ENCODE assay signal across 8 cellular contexts in genomic region chr11:64186205-64187165, GRCh38. TPM values are rescaled to one million over a fixed set of nuclear protein-coding genes. Genes with fewer than 3 reads are reported as not detected.
A peak's percentile ranks its signal among the peaks of the same experiment; 100 is the strongest.
DNase-seq lines count a peak whose midpoint lies in the region; ATAC-seq lines count a peak whose summit lies in the region.

No MANE protein-coding gene starts in this region.

- no peak for ATAC-seq in stimulated activated naive CD8-positive, alpha-beta T cell treated with anti-CD3 and anti-CD28 coated beads, Interleukin-15, amount 100 ng/mL, for 72 hours
- no peak for ATAC-seq in GM18517 (IDR thresholded peaks at IDR 0.05; ENCODE audit: unreplicated experiment)

- peak overlapping the region; percentile 98 to 100 for H3K4me3 Mint-ChIP-seq in stimulated activated naive CD8-positive, alpha-beta T cell treated with anti-CD3 and anti-CD28 coated beads, Interleukin-15, amount 100 ng/mL, for 72 hours

- H3K4me1 Mint-ChIP-seq in stimulated activated naive CD8-positive, alpha-beta T cell treated with anti-CD3 and anti-CD28 coated beads, Interleukin-15, amount 100 ng/mL, for 72 hours = peaks cover 65% of the 10 kb centered on the region

- in situ Hi-C loops in ACHN (cut with HindIII; ENCODE audit: low pct_ligation_motif_present, low pct_unique_long_range_greater_than_20kb, low sequenced_read_pairs) = no loop called here

- peak; percentile 26 for DNase-seq in NCI-H748 (lab: John Stamatoyannopoulos, UW; ENCODE audit: unreplicated experiment)
- no peak for DNase-seq in NCI-H748 treated with DMSO at 0.1 percent for 48 hours (lab: John Stamatoyannopoulos, UW)
- peak; percentile 59 for DNase-seq in activated CD4-positive, alpha-beta T cell treated with anti-CD3 and anti-CD28 coated beads for 48 hours
- DNase-seq in globus pallidus (ENCODE audit: low spot score) = peak; percentile 52
- peak; percentile 63 to 81 for DNase-seq in stimulated activated naive CD8-positive, alpha-beta T cell treated with anti-CD3 and anti-CD28 coated beads, Interleukin-15, amount 100 ng/mL, for 72 hours
- DNase-seq in ACHN = no peak
- DNase-seq in ureter (ENCODE audit: low spot score) = no peak

- H3K9me3 Mint-ChIP-seq in stimulated activated naive CD8-positive, alpha-beta T cell treated with anti-CD3 and anti-CD28 coated beads, Interleukin-15, amount 100 ng/mL, for 72 hours = no peaks in the 10 kb centered on the region

- H3K27me3 Mint-ChIP-seq in stimulated activated naive CD8-positive, alpha-beta T cell treated with anti-CD3 and anti-CD28 coated beads, Interleukin-15, amount 100 ng/mL, for 72 hours = no peaks in the 10 kb centered on the region

- H3K27ac Mint-ChIP-seq in stimulated activated naive CD8-positive, alpha-beta T cell treated with anti-CD3 and anti-CD28 coated beads, Interleukin-15, amount 100 ng/mL, for 72 hours = peak overlapping the region; percentile 100

RNA-seq across cellular contexts. Expression of gene STIP1, which starts 0.5 kb away (rescaled TPM):
- total RNA-seq in ureter = 119 TPM

RNA-seq across cellular contexts. Expression of gene FERMT3, which starts 20.0 kb away (rescaled TPM):
- total RNA-seq in ureter = 15.5 TPM

RNA-seq across cellular contexts. Expression of gene MACROD1, which starts 20.6 kb away (rescaled TPM):
- 27.3 TPM for total RNA-seq in ureter

RNA-seq across cellular contexts. Expression of gene TRPT1, which starts 39.5 kb away (rescaled TPM):
- 49.4 TPM for total RNA-seq in ureter

RNA-seq across cellular contexts. Expression of gene NUDT22, which starts 39.6 kb away (rescaled TPM):
- total RNA-seq in ureter = 82.7 TPM

Comparison
In these comparisons a context has a peak if more than half of its experiments do, and no peak if none do; other contexts are left out.
1. DNase-seq: peak in NCI-H748 (single experiment), activated CD4-positive, alpha-beta T cell treated with anti-CD3 and anti-CD28 coated beads for 48 hours (single experiment), globus pallidus (single experiment) and stimulated activated naive CD8-positive, alpha-beta T cell treated with anti-CD3 and anti-CD28 coated beads, Interleukin-15, amount 100 ng/mL, for 72 hours (2 of 2); none in NCI-H748 treated with DMSO at 0.1 percent for 48 hours (single experiment), ACHN (single experiment) and ureter (single experiment).